Comparison of ENCODE assay signal across 21 cellular contexts in the genomic region with DNA sequence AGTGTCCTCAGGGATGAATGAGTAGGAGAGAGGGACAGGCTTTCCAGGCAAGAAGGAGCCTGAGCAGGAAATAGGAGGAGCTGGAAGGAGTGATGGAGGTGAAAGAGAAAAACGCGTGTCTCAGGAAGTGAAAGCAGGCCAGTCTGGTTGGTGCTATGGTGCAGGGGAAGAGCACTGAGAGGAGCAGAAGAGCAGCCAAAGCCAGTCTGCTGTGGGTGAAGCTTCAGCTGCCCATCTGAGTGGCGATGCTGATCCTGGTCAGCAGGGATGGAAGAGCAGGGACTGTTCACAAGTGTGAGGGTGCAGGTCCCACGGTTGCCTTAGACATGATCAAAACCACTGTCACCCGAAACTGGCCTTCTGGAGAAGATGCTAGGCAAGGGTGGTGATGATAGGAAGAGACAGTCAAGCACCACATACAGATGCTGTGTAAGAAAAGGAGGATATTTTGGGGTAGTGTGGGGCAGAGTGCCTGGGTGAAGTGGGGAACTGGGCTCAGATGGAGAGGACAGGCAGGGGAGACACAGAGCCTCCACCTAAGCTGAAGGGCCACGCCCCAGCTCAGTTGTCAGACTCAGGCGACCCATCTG. TPM values are rescaled to one million over a fixed set of nuclear protein-coding genes. Genes with fewer than 3 reads are reported as not detected.
DNase-seq lines count a peak whose midpoint lies in the region; ATAC-seq and TF ChIP-seq lines count a peak whose summit lies in the region.
"Had no signal": no experiment of that assay in that cellular context is flagged by ENCODE, and none has a peak within 500 bp of the region (broad histone marks: within the 10 kb centered on the region; RNA-seq: fewer than 3 reads in every experiment).

No MANE protein-coding gene starts in this region.

- H3K27ac Mint-ChIP-seq in endodermal cell: no peak overlapping the region
- no peak overlapping the region for H3K27ac Mint-ChIP-seq in osteocyte (ENCODE audit: unreplicated experiment)
- no peak overlapping the region for H3K27ac Mint-ChIP-seq in CD14-positive monocyte
- H3K27ac Mint-ChIP-seq: CD4-positive, alpha-beta memory T cell had no signal

- POLR2A ChIA-PET in IMR-90 (lab: Charles Lee; ENCODE audit: unreplicated experiment): no interaction called here

- H3K14ac ChIP-seq in IMR-90 (replicated peaks; ENCODE audit: low read depth, low read length): no peak overlapping the region

- H3K36me3 ChIP-seq in H7 (replicated peaks; ENCODE audit: control insufficient read depth, insufficient read depth, low read length) (no peaks in the 10 kb centered on the region), IMR-90 (ENCODE audit: control insufficient read depth, insufficient read depth, low read length) (no peaks in the 10 kb centered on the region), endodermal cell (ENCODE audit: control insufficient read depth, insufficient read depth, low read length) (no peaks in the 10 kb centered on the region)
- H3K36me3 ChIP-seq: HAP-1, Peyer's patch had no signal

- H3K27me3 ChIP-seq in H7 (ENCODE audit: control insufficient read depth, insufficient read depth, low read length) (peaks cover 43% of the 10 kb centered on the region), IMR-90 (ENCODE audit: control insufficient read depth, insufficient read depth, low read length) (peaks cover 21% of the 10 kb centered on the region), endodermal cell (ENCODE audit: control insufficient read depth, insufficient read depth, low read length, poor library complexity, severe bottlenecking) (peaks cover 63% of the 10 kb centered on the region)
- H3K27me3 ChIP-seq: Peyer's patch had no signal

- H2AK5ac ChIP-seq in IMR-90 (ENCODE audit: low read depth, low read length): no peak overlapping the region

- no peak for ATAC-seq in IMR-90 (ENCODE audit: low read depth)
- ATAC-seq in SK-N-SH treated with all-trans-retinoic acid at 6 μM for 48 hours: no peak
- ATAC-seq: GM12878 had no signal

- H2AFZ ChIP-seq in IMR-90 (replicated peaks; ENCODE audit: low read length, poor library complexity): peak overlapping the region; percentile 18

- TF ChIP-seq CTCF in IMR-90 (conservative IDR thresholded peaks at IDR 0.05; ENCODE audit: low read depth, low read length) (no peak), endodermal cell (conservative IDR thresholded peaks at IDR 0.05) (no peak), osteocyte (IDR thresholded peaks at IDR 0.05) (no peak), CD14-positive monocyte (IDR thresholded peaks at IDR 0.05) (no peak)

- peaks cover 2% of the 10 kb centered on the region for H3K4me1 Mint-ChIP-seq in endodermal cell
- peaks cover 10% of the 10 kb centered on the region for H3K4me1 Mint-ChIP-seq in osteocyte (ENCODE audit: unreplicated experiment)
- H3K4me1 Mint-ChIP-seq in CD14-positive monocyte: peaks cover 11% of the 10 kb centered on the region

- H3K9ac ChIP-seq in IMR-90 (ENCODE audit: low read depth, low read length) (no peak overlapping the region), endodermal cell (ENCODE audit: extremely low read depth, low read length, poor library complexity, severe bottlenecking) (no peak overlapping the region)

- H3K9me1 ChIP-seq in IMR-90 (ENCODE audit: insufficient read depth, low read length): no peaks in the 10 kb centered on the region

- TF ChIP-seq RAD21 in IMR-90 (IDR thresholded peaks at IDR 0.05; ENCODE audit: low read length): no peak

- H3K9me3 ChIP-seq in IMR-90 (ENCODE audit: control insufficient read depth, insufficient read depth, low read length) (no peaks in the 10 kb centered on the region), endodermal cell (ENCODE audit: control insufficient read depth, low read length) (no peaks in the 10 kb centered on the region)
- H3K9me3 ChIP-seq: Caco-2, HAP-1, Peyer's patch had no signal

- no peak overlapping the region for H2BK15ac ChIP-seq in IMR-90 (ENCODE audit: low read depth, low read length)

- no peak for TF ChIP-seq POLR2A in IMR-90 (IDR thresholded peaks at IDR 0.05; ENCODE audit: low read depth, low read length)

- in situ Hi-C loops in IMR-90 (cut with MboI; ENCODE audit: low sequenced_read_pairs): no loop called here

- H3K27me3 Mint-ChIP-seq in endodermal cell (ENCODE audit: insufficient read depth): peaks cover 88% of the 10 kb centered on the region
- peaks cover 27% of the 10 kb centered on the region for H3K27me3 Mint-ChIP-seq in osteocyte (ENCODE audit: unreplicated experiment)
- peaks cover 10 to 28% (median 21%) of the 10 kb centered on the region in 3 donors for H3K27me3 Mint-ChIP-seq in CD14-positive monocyte (ENCODE audit: low read depth in 3 of 3)

- H4K8ac ChIP-seq in IMR-90 (ENCODE audit: low read depth in 2 of 2, low read length in 2 of 2): no peak overlapping the region

- no TSS peak for BruUV-seq in IMR-90 (replicated peaks; lab: Mats Ljungman, UMichigan)

- no peak overlapping the region for H4K91ac ChIP-seq in IMR-90 (ENCODE audit: insufficient read depth, low read depth, low read length)

- intact Hi-C loops in IMR-90 (cut with micrococcal nuclease): no loop called here
- intact Hi-C loops in CD14-positive monocyte (cut with micrococcal nuclease): no loop called here

- no peak overlapping the region for H3K23ac ChIP-seq in IMR-90 (ENCODE audit: low read depth, low read length)

- dilution Hi-C loops in IMR-90 (cut with HindIII; ENCODE audit: low sequenced_read_pairs, unreplicated experiment): no loop called here

- H3K4me3 Mint-ChIP-seq in endodermal cell (no peak overlapping the region), osteocyte (ENCODE audit: unreplicated experiment) (no peak overlapping the region), CD14-positive monocyte (no peak overlapping the region)

- H3K4me1 ChIP-seq in IMR-90 (ENCODE audit: control insufficient read depth, insufficient read depth, low read length): no peaks in the 10 kb centered on the region
- H3K4me1 ChIP-seq in endodermal cell (ENCODE audit: control insufficient read depth, insufficient read depth, low read length): peaks cover 2% of the 10 kb centered on the region
- H3K4me1 ChIP-seq: Caco-2 had no signal

- no peak overlapping the region for H2BK20ac ChIP-seq in IMR-90 (ENCODE audit: low read depth, low read length)

- CTCF ChIA-PET in IMR-90 (lab: Yijun Ruan, JAX): no interaction called here

- H4K20me1 ChIP-seq in IMR-90 (ENCODE audit: insufficient read depth, low read length): no peaks in the 10 kb centered on the region

- H2BK120ac ChIP-seq in IMR-90 (ENCODE audit: low read depth, low read length): no peak overlapping the region

- H3K27ac ChIP-seq in IMR-90 (ENCODE audit: insufficient read depth, low read length) (no peak overlapping the region), endodermal cell (ENCODE audit: low read depth, low read length) (no peak overlapping the region)
- H3K27ac ChIP-seq: Peyer's patch had no signal

- H3K36me3 Mint-ChIP-seq in endodermal cell (ENCODE audit: low read depth): no peaks in the 10 kb centered on the region
- no peaks in the 10 kb centered on the region for H3K36me3 Mint-ChIP-seq in osteocyte (ENCODE audit: unreplicated experiment)
- H3K36me3 Mint-ChIP-seq in CD14-positive monocyte: no peaks in the 10 kb centered on the region
- H3K36me3 Mint-ChIP-seq: CD4-positive, alpha-beta memory T cell had no signal

- no peak overlapping the region for H3K56ac ChIP-seq in IMR-90 (ENCODE audit: extremely low read depth, insufficient read depth, low read length)

- no peak overlapping the region for H4K5ac ChIP-seq in IMR-90 (ENCODE audit: low read depth, low read length)

- WGBS in IMR-90 (ENCODE audit: extremely low coverage in 2 of 2, insufficient read length in 1 of 2), 2 experiments: 71% methylated on average over 2 of the region's 7 CpGs; no CpG with 5 or more reads in 1 of the 2 experiments
- 88 to 89% methylated on average over 5 to 7 of the region's 7 CpGs for WGBS in endodermal cell (ENCODE audit: insufficient coverage in 1 of 2, insufficient read length in 1 of 2), 2 experiments

- H2AK9ac ChIP-seq in IMR-90 (replicated peaks; ENCODE audit: low read depth, low read length, poor library complexity): no peak overlapping the region

- DNase-seq in H7 (peak; percentile 2), IMR-90 (no peak), endodermal cell (peak; percentile 30), osteocyte (ENCODE audit: extremely low spot score, unreplicated experiment) (peak; percentile 54), CD14-positive monocyte (ENCODE audit: low spot score) (no peak), amygdala (lab: John Stamatoyannopoulos, UW) (no peak)
- DNase-seq: Caco-2; CD4-positive, alpha-beta memory T cell; DND-41; KG1; NCI-H1105; NCI-H2029 treated with DMSO at 0.1 percent for 48 hours; NCI-H226; NCI-H524; NCI-H82; Peyer's patch had no signal

- H3K4ac ChIP-seq in IMR-90 (ENCODE audit: low read depth, low read length): no peak overlapping the region

- H2BK5ac ChIP-seq in IMR-90 (ENCODE audit: low read depth, low read length, poor library complexity, severe bottlenecking): no peak overlapping the region

- no peaks in the 10 kb centered on the region for H3K79me1 ChIP-seq in IMR-90 (ENCODE audit: low read depth in 1 of 2, low read length in 2 of 2)

- no peak overlapping the region for H3K18ac ChIP-seq in IMR-90 (ENCODE audit: low read depth, low read length)

- H3K9me3 Mint-ChIP-seq in endodermal cell (no peaks in the 10 kb centered on the region), osteocyte (ENCODE audit: unreplicated experiment) (peaks cover 3% of the 10 kb centered on the region), CD14-positive monocyte (peaks cover 0 to 2% (median 0%) of the 10 kb centered on the region in 7 donors)

- H3K4me2 ChIP-seq in IMR-90 (ENCODE audit: low read depth, low read length): no peak overlapping the region

- H3K4me3 ChIP-seq in H7 (ENCODE audit: insufficient read depth, low read depth, low read length): no peak overlapping the region
- H3K4me3 ChIP-seq in IMR-90 (ENCODE audit: insufficient read depth, low read depth, low read length): no peak overlapping the region
- no peak overlapping the region for H3K4me3 ChIP-seq in endodermal cell (ENCODE audit: low read length)
- H3K4me3 ChIP-seq: GM12878, HAP-1, Peyer's patch had no signal

TF ChIP-seq in IMR-90, 13 proteins besides CTCF, POLR2A, EP300 and RAD21 (continues in another document):
- TF ChIP-seq CEBPB (IDR thresholded peaks at IDR 0.05; ENCODE audit: low read depth, low read length): no peak

TF ChIP-seq in SK-N-SH treated with all-trans-retinoic acid at 6 μM for 48 hours, 23 proteins besides CTCF, POLR2A, EP300 and RAD21:
- no peak for TF ChIP-seq ZNF8 (CRISPR knock-in tag; IDR thresholded peaks at IDR 0.05)

RNA-seq across cellular contexts. Expression of gene KY, which starts 5.5 kb away (rescaled TPM):
- 0.07 TPM in 1 of 2 replicates, not detected in the other for total RNA-seq in H7 (2014; rRNA removed; shearing (Covaris generic))
- under 0.01 TPM in 2 replicates for total RNA-seq in IMR-90 (2012; rRNA removed)
- polyA plus RNA-seq in IMR-90 (2012; rRNA removed): 0.04 and 0.09 TPM in 2 replicates
- 0.02 TPM in 2 replicates for polyA plus RNA-seq in IMR-90 (2012; cell fraction: cytosol; rRNA removed)
- 0.02 and 0.04 TPM in 2 replicates for polyA plus RNA-seq in IMR-90 (2012; cell fraction: nucleus; rRNA removed; ENCODE audit: low replicate concordance)
- total RNA-seq in endodermal cell: not detected
- 0.14 TPM for polyA plus RNA-seq in endodermal cell (2013, experiment 1 of 2)
- not detected for polyA plus RNA-seq in endodermal cell (2013, experiment 2 of 2)
- not detected in 2 replicates for total RNA-seq in osteocyte
- under 1 TPM in 1 of 2 donors, not detected in 1; 0.09 TPM for polyA plus RNA-seq in CD14-positive monocyte
- total RNA-seq: Caco-2; CD4-positive, alpha-beta memory T cell; GM12878; HT1080; OCI-LY7 had no signal
- polyA plus RNA-seq: CD4-positive, alpha-beta memory T cell had no signal

Comparison
In these comparisons a context has a peak if more than half of its experiments do, and no peak if none do; other contexts are left out.
1. DNase-seq: peak in H7 (single experiment), endodermal cell (single experiment) and osteocyte (single experiment); none in IMR-90 (single experiment), CD14-positive monocyte (single experiment) and amygdala (0 of 56).